In genomic region chr11:79098096-79098495, GRCh38 we compare ENCODE assay signal across 1 cellular context.
TF ChIP-seq lines count a peak whose summit lies in the region.

No MANE protein-coding gene starts in this region.

TF ChIP-seq in H1, 55 proteins besides CTCF, POLR2A, EP300 and RAD21 (continued from another document):
- no peak for TF ChIP-seq SP4 (IDR thresholded peaks at IDR 0.05; ENCODE audit: low read length)
- no peak for TF ChIP-seq MAFK (IDR thresholded peaks at IDR 0.05; ENCODE audit: low read depth, low read length)
- TF ChIP-seq CHD1 (IDR thresholded peaks at IDR 0.05; ENCODE audit: low read depth, low read length): no peak
- TF ChIP-seq, protein P1, sequence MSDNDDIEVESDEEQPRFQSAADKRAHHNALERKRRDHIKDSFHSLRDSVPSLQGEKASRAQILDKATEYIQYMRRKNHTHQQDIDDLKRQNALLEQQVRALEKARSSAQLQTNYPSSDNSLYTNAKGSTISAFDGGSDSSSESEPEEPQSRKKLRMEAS (IDR thresholded peaks at IDR 0.05): no peak
- no peak for TF ChIP-seq CEBPB (IDR thresholded peaks at IDR 0.05; ENCODE audit: low read depth, low read length)
- TF ChIP-seq FOSL1 (IDR thresholded peaks at IDR 0.05; ENCODE audit: insufficient read depth, low read depth, low read length): no peak
- no peak for TF ChIP-seq HDAC6 (IDR thresholded peaks at IDR 0.05; ENCODE audit: low read depth, low read length)
- TF ChIP-seq E2F6 (IDR thresholded peaks at IDR 0.05): no peak
- TF ChIP-seq, protein P2, sequence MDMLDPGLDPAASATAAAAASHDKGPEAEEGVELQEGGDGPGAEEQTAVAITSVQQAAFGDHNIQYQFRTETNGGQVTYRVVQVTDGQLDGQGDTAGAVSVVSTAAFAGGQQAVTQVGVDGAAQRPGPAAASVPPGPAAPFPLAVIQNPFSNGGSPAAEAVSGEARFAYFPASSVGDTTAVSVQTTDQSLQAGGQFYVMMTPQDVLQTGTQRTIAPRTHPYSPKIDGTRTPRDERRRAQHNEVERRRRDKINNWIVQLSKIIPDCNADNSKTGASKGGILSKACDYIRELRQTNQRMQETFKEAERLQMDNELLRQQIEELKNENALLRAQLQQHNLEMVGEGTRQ (IDR thresholded peaks at IDR 0.05; ENCODE audit: low read length): no peak
